13 cellular contexts compared by ENCODE assay signal in the genomic region with DNA sequence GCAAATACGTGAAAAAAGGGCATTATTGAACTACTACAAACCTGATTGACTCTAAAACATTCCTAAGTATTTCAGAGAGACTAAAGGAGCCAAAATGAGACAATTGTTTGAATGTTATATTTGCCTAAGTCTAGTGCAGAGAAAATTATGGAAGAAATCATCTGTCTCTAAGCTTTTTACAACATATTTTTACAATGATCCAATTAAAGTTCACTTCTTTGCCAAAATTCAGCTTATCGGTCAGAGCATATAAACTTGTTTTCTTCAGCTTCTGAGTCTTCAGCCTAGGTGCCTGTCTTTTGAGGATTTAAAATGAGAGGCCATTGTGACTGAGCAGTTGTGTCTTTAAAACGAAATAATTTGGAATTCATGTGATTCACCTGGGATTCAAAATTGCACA.
DNase-seq lines count a peak whose midpoint lies in the region; ATAC-seq, FAIRE-seq and TF ChIP-seq lines count a peak whose summit lies in the region.
"Had no signal": no experiment of that assay in that cellular context is flagged by ENCODE, and none has a peak within 500 bp of the region (broad histone marks: within the 10 kb centered on the region; RNA-seq: fewer than 3 reads in every experiment).

No MANE protein-coding gene starts in this region.

- no peak overlapping the region for H3K14ac ChIP-seq in H9 (ENCODE audit: insufficient read depth, low read length)

- no peaks in the 10 kb centered on the region for H3K9me3 Mint-ChIP-seq in H9
- no peaks in the 10 kb centered on the region for H3K9me3 Mint-ChIP-seq in astrocyte (ENCODE audit: unreplicated experiment)
- H3K9me3 Mint-ChIP-seq in naive thymus-derived CD4-positive, alpha-beta T cell, result peaks cover 0 to 3% (median 0%) of the 10 kb centered on the region in 11 donors

- no peak overlapping the region for H2AK5ac ChIP-seq in H9 (ENCODE audit: insufficient read length, low read length)

- H3K9me3 ChIP-seq in A673 (ENCODE audit: low read depth, low read length, poor library complexity, severe bottlenecking) (no peaks in the 10 kb centered on the region), H9 (ENCODE audit: control insufficient read depth, low read depth, low read length) (no peaks in the 10 kb centered on the region), astrocyte (ENCODE audit: insufficient read depth, low read depth, low read length) (no peaks in the 10 kb centered on the region), Karpas-422 (ENCODE audit: low read length) (no peaks in the 10 kb centered on the region)
- no peaks in the 10 kb centered on the region for H3K9me3 ChIP-seq in naive thymus-derived CD4-positive, alpha-beta T cell (ENCODE audit: control insufficient read depth in 2 of 3, low read length in 3 of 3)
- H3K9me3 ChIP-seq: prostate gland had no signal

- no peak overlapping the region for H3K4ac ChIP-seq in H9 (ENCODE audit: low read depth, low read length)

- H3K79me1 ChIP-seq in H9 (ENCODE audit: insufficient read depth, low read depth, low read length, poor library complexity, severe bottlenecking), result no peaks in the 10 kb centered on the region

- H2AFZ ChIP-seq in H9 (ENCODE audit: low read length), result no peak overlapping the region
- no peak overlapping the region for H2AFZ ChIP-seq in astrocyte (ENCODE audit: low read depth, low read length)
- H2AFZ ChIP-seq in Karpas-422 (ENCODE audit: low read length), result no peak overlapping the region

- no peaks in the 10 kb centered on the region for H3K27me3 ChIP-seq in A673 (replicated peaks; ENCODE audit: insufficient read depth, low read depth, low read length, poor library complexity)
- no peaks in the 10 kb centered on the region for H3K27me3 ChIP-seq in H9 (ENCODE audit: insufficient read depth, low read length)
- H3K27me3 ChIP-seq in astrocyte (ENCODE audit: insufficient read depth, low read length), result no peaks in the 10 kb centered on the region
- H3K27me3 ChIP-seq in naive thymus-derived CD4-positive, alpha-beta T cell (ENCODE audit: control insufficient read depth in 2 of 2, insufficient read depth in 2 of 2, low read length in 2 of 2), result no peaks in the 10 kb centered on the region
- no peaks in the 10 kb centered on the region for H3K27me3 ChIP-seq in Karpas-422 (ENCODE audit: low read length)

- CTCF ChIA-PET in A673 (lab: Charles Lee), result no interaction called here
- CTCF ChIA-PET in naive thymus-derived CD4-positive, alpha-beta T cell (lab: Charles Lee), result interaction anchor here (0.6 to 3.8 kb wide), 4 partner anchors 10 to 98 kb away, joined by 3 to 14 read pairs (median 4); no protein-coding TSS in a partner anchor

- H3K27ac ChIP-seq in A673 (ENCODE audit: low read depth, low read length, poor library complexity, severe bottlenecking), result peak overlapping the region; percentile 94
- H3K27ac ChIP-seq in H9 (ENCODE audit: insufficient read length, low read depth, low read length), result peak overlapping the region; percentile 88
- H3K27ac ChIP-seq in astrocyte (ENCODE audit: low read depth, low read length), result no peak overlapping the region
- H3K27ac ChIP-seq in naive thymus-derived CD4-positive, alpha-beta T cell (ENCODE audit: low read depth, low read length), result no peak overlapping the region
- no peak overlapping the region for H3K27ac ChIP-seq in Karpas-422 (ENCODE audit: low read length)

- no peaks in the 10 kb centered on the region for H3K27me3 Mint-ChIP-seq in H9 (ENCODE audit: low read depth)
- no peaks in the 10 kb centered on the region for H3K27me3 Mint-ChIP-seq in astrocyte (ENCODE audit: low read depth, unreplicated experiment)
- H3K27me3 Mint-ChIP-seq in naive thymus-derived CD4-positive, alpha-beta T cell, result no peaks in the 10 kb centered on the region

- TF ChIP-seq CTCF in A673 (conservative IDR thresholded peaks at IDR 0.05; ENCODE audit: low read depth, low read length) (no peak), H9 (conservative IDR thresholded peaks at IDR 0.05) (no peak), astrocyte (IDR thresholded peaks at IDR 0.05; ENCODE audit: insufficient read depth, low read depth, low read length) (no peak)

- H4K20me1 ChIP-seq in H9 (ENCODE audit: control insufficient read depth, insufficient read depth, insufficient read length) (no peaks in the 10 kb centered on the region), astrocyte (ENCODE audit: insufficient read depth, low read length) (no peaks in the 10 kb centered on the region), Karpas-422 (ENCODE audit: insufficient read depth, low read depth, low read length) (no peaks in the 10 kb centered on the region)

- H3K4me1 ChIP-seq in A673 (ENCODE audit: insufficient read depth, low read length, poor library complexity, severe bottlenecking) (peaks cover 90% of the 10 kb centered on the region), H9 (ENCODE audit: insufficient read depth, low read length) (peaks cover 20% of the 10 kb centered on the region; the same call in 1 of the 2 replicates), astrocyte (ENCODE audit: insufficient read depth, low read length) (peaks cover 13% of the 10 kb centered on the region), Karpas-422 (ENCODE audit: low read length) (peaks cover 72% of the 10 kb centered on the region)
- H3K4me1 ChIP-seq in naive thymus-derived CD4-positive, alpha-beta T cell (ENCODE audit: control insufficient read depth in 2 of 2, insufficient read depth in 2 of 2, low read length in 2 of 2), result peaks cover 71 to 81% of the 10 kb centered on the region in 2 donors

- intact Hi-C loops in A673 (cut with micrococcal nuclease; ENCODE audit: unreplicated experiment), result loop anchor here (5.0 kb wide), 1 partner anchor 80 kb away; no protein-coding TSS in a partner anchor
- intact Hi-C loops in naive thymus-derived CD4-positive, alpha-beta T cell (cut with micrococcal nuclease), result loop anchor here (1.0 to 5.0 kb wide), 6 partner anchors 8 to 95 kb away; no protein-coding TSS in a partner anchor

- H3K9me2 ChIP-seq in Karpas-422 (replicated peaks; ENCODE audit: insufficient read depth, low read length), result no peaks in the 10 kb centered on the region

- H3K23ac ChIP-seq in H9 (ENCODE audit: insufficient read length, low read depth, low read length), result no peak overlapping the region

- no peak overlapping the region for H3K9ac ChIP-seq in H9 (ENCODE audit: extremely low read depth, insufficient read length, low read length)
- no peak overlapping the region for H3K9ac ChIP-seq in astrocyte (ENCODE audit: low read length)
- no peak overlapping the region for H3K9ac ChIP-seq in Karpas-422 (ENCODE audit: low read length)

- H3K4me3 Mint-ChIP-seq in H9, result 0 out of 5 replicates have a peak overlapping the region, but pooled peaks of 1 of the 2 experiments have one; percentile 71
- H3K4me3 Mint-ChIP-seq in astrocyte (ENCODE audit: unreplicated experiment), result no peak overlapping the region
- H3K4me3 Mint-ChIP-seq in naive thymus-derived CD4-positive, alpha-beta T cell, result peak overlapping the region in 7 of 10 donors; percentile 26 to 85 (median 44)
- H3K4me3 Mint-ChIP-seq: CD14-positive monocyte had no signal

- peak overlapping the region; percentile 81 for H2BK120ac ChIP-seq in H9 (ENCODE audit: low read depth, low read length, poor library complexity, severe bottlenecking)

- DNase-seq in A673 (ENCODE audit: low spot score) (no peak), H9 (no peak), astrocyte (ENCODE audit: low read depth) (no peak), Karpas-422 (no peak), NCI-H1048 (lab: John Stamatoyannopoulos, UW) (no peak)
- no peak for DNase-seq in naive thymus-derived CD4-positive, alpha-beta T cell
- DNase-seq: NCI-H1417 treated with DMSO at 0.1 percent for 48 hours, NCI-H82, trophoblast cell had no signal

- FAIRE-seq in astrocyte (lab: Jason Lieb, UNC), result no peak

- peak overlapping the region; percentile 46 for H2BK5ac ChIP-seq in H9 (ENCODE audit: insufficient read length, low read length)

- ATAC-seq in naive thymus-derived CD4-positive, alpha-beta T cell, result no peak
- no peak for ATAC-seq in activated CD4-positive, CD25-positive, alpha-beta regulatory T cell treated with anti-CD3 and anti-CD28 coated beads, Interleukin-2, amount 50 U/mL, for 24 hours
- no peak for ATAC-seq in HG02852 (IDR thresholded peaks at IDR 0.05; ENCODE audit: unreplicated experiment)

- no peaks in the 10 kb centered on the region for H3K36me3 ChIP-seq in A673 (ENCODE audit: insufficient read depth, low read length, poor library complexity, severe bottlenecking)
- H3K36me3 ChIP-seq in astrocyte (ENCODE audit: insufficient read depth, low read length), result no peaks in the 10 kb centered on the region
- H3K36me3 ChIP-seq in naive thymus-derived CD4-positive, alpha-beta T cell (ENCODE audit: control insufficient read depth in 2 of 3, insufficient read depth in 3 of 3, low read length in 3 of 3), result peaks cover 0 to 5% (median 0%) of the 10 kb centered on the region in 3 experiments
- H3K36me3 ChIP-seq in Karpas-422 (ENCODE audit: insufficient read depth, low read length), result no peaks in the 10 kb centered on the region; the same call in 1 of the 2 replicates
- H3K36me3 ChIP-seq: prostate gland had no signal

- H4K91ac ChIP-seq in H9 (ENCODE audit: insufficient read length, low read depth, low read length), result no peak overlapping the region

- peak overlapping the region; percentile 85 for H3T11ph ChIP-seq in H9 (ENCODE audit: low read length)

- no peak overlapping the region for H2BK15ac ChIP-seq in H9 (ENCODE audit: low read depth, low read length)

- no peak overlapping the region for H3K56ac ChIP-seq in H9 (ENCODE audit: insufficient read length, low read depth, low read length)

- WGBS in H9 (ENCODE audit: extremely low coverage, insufficient read length, low lambda C conversion rate), result no CpG with 5 or more reads among the region's 3 CpGs

- POLR2A ChIA-PET in A673 (lab: Charles Lee; ENCODE audit: low non-redundant PET), result no interaction called here
- POLR2A ChIA-PET in naive thymus-derived CD4-positive, alpha-beta T cell (lab: Charles Lee), result interaction anchor here (1.9 to 5.9 kb wide), 3 partner anchors 10 to 21 kb away, joined by 10 to 49 read pairs (median 16); no protein-coding TSS in a partner anchor

- H3K23me2 ChIP-seq in H9 (ENCODE audit: insufficient read length, low read depth, low read length, poor library complexity, severe bottlenecking), result peaks cover 4% of the 10 kb centered on the region

- H3K27ac Mint-ChIP-seq in H9, result peak overlapping the region; percentile 75 to 98 (median 91); a peak in 6 of 7 replicates
- H3K27ac Mint-ChIP-seq in astrocyte (ENCODE audit: unreplicated experiment), result peak overlapping the region; percentile 13
- H3K27ac Mint-ChIP-seq in naive thymus-derived CD4-positive, alpha-beta T cell, result peak overlapping the region; percentile 47 to 95 (median 88)

- H3K4me3 ChIP-seq in A673 (ENCODE audit: low read depth, low read length, poor library complexity, severe bottlenecking), result no peak overlapping the region
- no peak overlapping the region for H3K4me3 ChIP-seq in astrocyte (ENCODE audit: insufficient read depth, low read depth, low read length)
- no peak overlapping the region for H3K4me3 ChIP-seq in naive thymus-derived CD4-positive, alpha-beta T cell (ENCODE audit: low read length)
- H3K4me3 ChIP-seq in Karpas-422 (ENCODE audit: low read length), result no peak overlapping the region
- H3K4me3 ChIP-seq: prostate gland had no signal

- H3K18ac ChIP-seq in H9 (ENCODE audit: insufficient read length, low read depth, low read length), result no peak overlapping the region

- no peak overlapping the region for H2BK12ac ChIP-seq in H9 (ENCODE audit: insufficient read length, low read depth, low read length)

- no peak overlapping the region for H4K8ac ChIP-seq in H9 (replicated peaks; ENCODE audit: insufficient read length, low read depth, low read length)

- H4K5ac ChIP-seq in H9 (ENCODE audit: insufficient read length, low read depth, low read length), result no peak overlapping the region

- peaks cover 0 to 2% (median 0%) of the 10 kb centered on the region in 3 experiments; a peak in 2 of 7 replicates for H3K36me3 Mint-ChIP-seq in H9 (ENCODE audit: insufficient read depth in 1 of 3, low read depth in 3 of 3)
- peaks cover 1% of the 10 kb centered on the region for H3K36me3 Mint-ChIP-seq in astrocyte (ENCODE audit: low read depth, unreplicated experiment)
- H3K36me3 Mint-ChIP-seq in naive thymus-derived CD4-positive, alpha-beta T cell, result peaks cover 0 to 54% (median 18%) of the 10 kb centered on the region in 5 donors

- H3K4me2 ChIP-seq in H9 (ENCODE audit: insufficient read depth, insufficient read length, low read length) (peak overlapping the region; percentile 36), astrocyte (ENCODE audit: low read length) (no peak overlapping the region), Karpas-422 (ENCODE audit: low read depth, low read length, poor library complexity, severe bottlenecking) (no peak overlapping the region)

- peak overlapping the region; percentile 78 for H2BK20ac ChIP-seq in H9 (ENCODE audit: low read depth, low read length, poor library complexity, severe bottlenecking)

- no peaks in the 10 kb centered on the region; the same call in 1 of the 2 replicates for H3K79me2 ChIP-seq in H9 (ENCODE audit: insufficient read depth, low read length)
- no peaks in the 10 kb centered on the region for H3K79me2 ChIP-seq in astrocyte (ENCODE audit: insufficient read depth, low read length)
- H3K79me2 ChIP-seq in Karpas-422 (ENCODE audit: low read length), result no peaks in the 10 kb centered on the region

- BruUV-seq in A673 (replicated peaks; lab: Mats Ljungman, UMichigan), result no TSS peak

- H3K4me1 Mint-ChIP-seq in H9, result peaks cover 80 to 91% of the 10 kb centered on the region in 2 experiments
- peaks cover 53% of the 10 kb centered on the region for H3K4me1 Mint-ChIP-seq in astrocyte (ENCODE audit: low read depth, unreplicated experiment)
- peaks cover 73 to 100% (median 96%) of the 10 kb centered on the region in 7 donors for H3K4me1 Mint-ChIP-seq in naive thymus-derived CD4-positive, alpha-beta T cell

Comparison
In these comparisons a context has a peak if more than half of its experiments do, and no peak if none do; other contexts are left out.
1. H3K27ac ChIP-seq: peak in A673 (single experiment) and H9 (single experiment); none in astrocyte (single experiment), naive thymus-derived CD4-positive, alpha-beta T cell (single experiment) and Karpas-422 (single experiment).
2. H3K27ac Mint-ChIP-seq: peak in every context shown above with its lines; median percentile 91 in H9; 88 in naive thymus-derived CD4-positive, alpha-beta T cell; 13 in astrocyte.